9 cellular contexts compared by ENCODE assay signal in the genomic region with DNA sequence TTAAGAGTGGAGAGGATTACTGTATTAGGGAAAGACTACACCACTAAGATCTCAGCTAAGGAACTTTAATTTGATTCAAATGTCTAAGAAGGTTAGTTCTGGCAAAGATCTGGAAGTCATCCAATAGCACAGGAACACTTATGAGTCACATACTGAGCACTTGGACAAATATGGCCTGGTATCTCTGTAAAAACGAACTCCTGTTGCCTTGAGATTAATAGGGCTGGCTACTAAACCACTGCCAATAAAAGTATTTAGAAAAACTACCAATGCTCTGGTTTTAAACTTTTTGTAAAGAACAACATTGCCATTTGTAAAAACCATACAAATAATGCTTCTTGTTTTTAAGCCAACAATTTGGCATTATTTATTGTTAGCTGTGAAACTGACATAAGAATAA.
DNase-seq lines count a peak whose midpoint lies in the region; ATAC-seq, FAIRE-seq and TF ChIP-seq lines count a peak whose summit lies in the region.
"Had no signal": no experiment of that assay in that cellular context is flagged by ENCODE, and none has a peak within 500 bp of the region (broad histone marks: within the 10 kb centered on the region; RNA-seq: fewer than 3 reads in every experiment).

No MANE protein-coding gene starts in this region.

- intact Hi-C loops in MCF 10A (cut with micrococcal nuclease), result no loop called here

- no peak overlapping the region for H3K4me3 Mint-ChIP-seq in MCF 10A (ENCODE audit: unreplicated experiment)
- H3K4me3 Mint-ChIP-seq: activated naive CD8-positive, alpha-beta T cell; naive thymus-derived CD4-positive, alpha-beta T cell had no signal

- FAIRE-seq in urothelium cell line (lab: Jason Lieb, UNC), result no peak

- peaks cover 9% of the 10 kb centered on the region for H3K4me1 Mint-ChIP-seq in MCF 10A (ENCODE audit: insufficient read depth, unreplicated experiment)

- POLR2A ChIA-PET in MCF 10A (lab: Yijun Ruan, JAX), result interaction anchor here (0.7 to 1.9 kb wide), 3 partner anchors 9 to 11 kb away, joined by 3 to 5 read pairs (median 4); no protein-coding TSS in a partner anchor

- no peaks in the 10 kb centered on the region for H3K9me3 Mint-ChIP-seq in MCF 10A (ENCODE audit: unreplicated experiment)
- H3K9me3 Mint-ChIP-seq: naive thymus-derived CD4-positive, alpha-beta T cell had no signal

- DNase-seq in Kasumi-1 (lab: John Stamatoyannopoulos, UW), result peak; percentile 25
- peak; percentile 88 for DNase-seq in MCF 10A (ENCODE audit: unreplicated experiment)
- peak; percentile 58 for DNase-seq in kidney glomerular epithelial cell (lab: John Stamatoyannopoulos, UW)
- peak; percentile 70 for DNase-seq in urothelium cell line (ENCODE audit: low spot score)
- DNase-seq in NCI-H2227 treated with DMSO at 0.1 percent for 48 hours (lab: John Stamatoyannopoulos, UW), result no peak
- DNase-seq: naive thymus-derived CD4-positive, alpha-beta T cell had no signal

- H3K36me3 Mint-ChIP-seq in MCF 10A (ENCODE audit: insufficient read depth, unreplicated experiment), result peaks cover 51% of the 10 kb centered on the region

- TF ChIP-seq CTCF in MCF 10A (IDR thresholded peaks at IDR 0.05; ENCODE audit: unreplicated experiment), result no peak

- H3K27me3 Mint-ChIP-seq in MCF 10A (ENCODE audit: insufficient read depth, unreplicated experiment), result no peaks in the 10 kb centered on the region
- H3K27me3 Mint-ChIP-seq: activated naive CD8-positive, alpha-beta T cell; naive thymus-derived CD4-positive, alpha-beta T cell had no signal

- BruUV-seq in MCF 10A (replicated peaks; lab: Mats Ljungman, UMichigan), result no TSS peak

- ATAC-seq in GM19035 (IDR thresholded peaks at IDR 0.05; ENCODE audit: unreplicated experiment) (no peak), GM21723 (IDR thresholded peaks at IDR 0.05; ENCODE audit: unreplicated experiment) (no peak)
- ATAC-seq: naive thymus-derived CD4-positive, alpha-beta T cell had no signal

- peak overlapping the region; percentile 87 for H3K27ac Mint-ChIP-seq in MCF 10A (ENCODE audit: low read depth, unreplicated experiment)
- H3K27ac Mint-ChIP-seq: activated naive CD8-positive, alpha-beta T cell; naive thymus-derived CD4-positive, alpha-beta T cell had no signal

- CTCF ChIA-PET in MCF 10A (lab: Yijun Ruan, JAX), result interaction anchor here (1.2 to 11.6 kb wide), 4 partner anchors 24 to 216 kb away, joined by 3 to 121 read pairs (median 6); partner anchors contain the start of gene SYNPO2
